Comparison of ENCODE assay signal across 9 cellular contexts in the genomic region with DNA sequence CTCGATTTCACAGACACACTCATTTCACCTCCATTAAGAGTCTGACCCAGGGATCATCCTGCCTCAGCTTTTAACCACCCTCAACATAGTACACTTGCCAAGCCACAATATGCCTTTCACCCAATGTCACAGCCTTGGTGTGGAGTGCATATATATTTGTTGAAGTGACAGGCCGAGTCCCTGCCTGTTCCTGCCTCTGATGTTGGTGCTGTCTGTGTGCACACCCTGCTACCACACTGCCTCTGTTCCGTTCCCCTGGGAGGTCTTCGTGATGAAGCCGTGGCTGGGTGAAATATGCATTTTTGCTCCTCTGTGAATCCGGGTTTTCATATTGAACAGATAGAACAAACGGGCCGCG.
DNase-seq lines count a peak whose midpoint lies in the region; ATAC-seq and TF ChIP-seq lines count a peak whose summit lies in the region.
"Had no signal": no experiment of that assay in that cellular context is flagged by ENCODE, and none has a peak within 500 bp of the region (broad histone marks: within the 10 kb centered on the region; RNA-seq: fewer than 3 reads in every experiment).

No MANE protein-coding gene starts in this region.

- no peaks in the 10 kb centered on the region for H3K27me3 Mint-ChIP-seq in naive thymus-derived CD8-positive, alpha-beta T cell
- no peaks in the 10 kb centered on the region for H3K27me3 Mint-ChIP-seq in activated T-cell treated with anti-CD3 and anti-CD28 coated beads, Interleukin-2, amount 50 U/mL, for 4 hours (ENCODE audit: low read depth)

- peaks cover 0 to 5% (median 0%) of the 10 kb centered on the region in 9 donors for H3K36me3 ChIP-seq in heart left ventricle
- no peaks in the 10 kb centered on the region for H3K36me3 ChIP-seq in SJCRH30
- no peaks in the 10 kb centered on the region for H3K36me3 ChIP-seq in uterus

- intact Hi-C loops in heart left ventricle (cut with DNase I) (loop anchor here in 3 of 10 donors (5.0 kb wide), 2 partner anchors 85 to 90 kb away; a partner anchor contains a TSS), cardiac septum (cut with DNase I) (loop anchor here (2.0 to 5.0 kb wide), 2 partner anchors 15 to 90 kb away; a partner anchor contains a TSS), uterus (cut with DNase I; ENCODE audit: low total_unique reads) (no loop called here)

- peaks cover 23 to 54% (median 44%) of the 10 kb centered on the region in 4 donors for H3K4me1 Mint-ChIP-seq in naive thymus-derived CD8-positive, alpha-beta T cell
- H3K4me1 Mint-ChIP-seq in activated T-cell treated with anti-CD3 and anti-CD28 coated beads, Interleukin-2, amount 50 U/mL, for 4 hours (ENCODE audit: low read depth): peaks cover 16% of the 10 kb centered on the region

- no peak for TF ChIP-seq POLR2A in heart left ventricle (IDR thresholded peaks at IDR 0.05)
- TF ChIP-seq POLR2A in uterus (IDR thresholded peaks at IDR 0.05): no peak

- in situ Hi-C loops in KBM-7 (cut with MboI; ENCODE audit: low pct_unique_long_range_greater_than_20kb, low sequenced_read_pairs): no loop called here

- ATAC-seq in heart left ventricle: no peak
- no peak for ATAC-seq in naive thymus-derived CD8-positive, alpha-beta T cell
- no peak for ATAC-seq in activated T-cell treated with anti-CD3 and anti-CD28 coated beads, Interleukin-2, amount 50 U/mL, for 4 hours
- ATAC-seq in HG02970 (IDR thresholded peaks at IDR 0.05; ENCODE audit: low FRiP score, unreplicated experiment): no peak

- H3K27me3 ChIP-seq in heart left ventricle (no peaks in the 10 kb centered on the region), SJCRH30 (no peaks in the 10 kb centered on the region), uterus (no peaks in the 10 kb centered on the region)

- no peak for TF ChIP-seq CTCF in heart left ventricle (IDR thresholded peaks at IDR 0.05)
- no peak for TF ChIP-seq CTCF in uterus (IDR thresholded peaks at IDR 0.05)

- peaks cover 0 to 43% (median 0%) of the 10 kb centered on the region in 3 donors for H3K36me3 Mint-ChIP-seq in naive thymus-derived CD8-positive, alpha-beta T cell
- peaks cover 8% of the 10 kb centered on the region for H3K36me3 Mint-ChIP-seq in activated T-cell treated with anti-CD3 and anti-CD28 coated beads, Interleukin-2, amount 50 U/mL, for 4 hours (ENCODE audit: insufficient read depth)

- DNase-seq in heart left ventricle: no peak
- no peak for DNase-seq in cardiac septum (ENCODE audit: low spot score)
- DNase-seq in SJCRH30: no peak
- no peak for DNase-seq in naive thymus-derived CD8-positive, alpha-beta T cell
- no peak for DNase-seq in uterus
- DNase-seq in activated T-cell treated with anti-CD3 and anti-CD28 coated beads, Interleukin-2, amount 50 U/mL, for 4 hours: no peak
- no peak for DNase-seq in KBM-7
- DNase-seq: SIG-M5 had no signal

- H3K4me1 ChIP-seq in heart left ventricle (peaks cover 22 to 78% (median 58%) of the 10 kb centered on the region in 12 donors), SJCRH30 (peaks cover 11% of the 10 kb centered on the region), uterus (peaks cover 16 to 22% of the 10 kb centered on the region in 2 donors)

- no peaks in the 10 kb centered on the region for H3K9me3 ChIP-seq in heart left ventricle
- no peaks in the 10 kb centered on the region for H3K9me3 ChIP-seq in SJCRH30 (replicated peaks)
- H3K9me3 ChIP-seq in uterus: no peaks in the 10 kb centered on the region

- peak overlapping the region; percentile 59 to 89 (median 81) for H3K27ac ChIP-seq in heart left ventricle
- H3K27ac ChIP-seq in SJCRH30: no peak overlapping the region
- peak overlapping the region; percentile 78 to 91 for H3K27ac ChIP-seq in uterus

- H3K27ac Mint-ChIP-seq in naive thymus-derived CD8-positive, alpha-beta T cell: peak overlapping the region in 9 of 10 donors; percentile 53 to 92 (median 73)

- no peak overlapping the region for H3K4me3 Mint-ChIP-seq in naive thymus-derived CD8-positive, alpha-beta T cell
- no peak overlapping the region for H3K4me3 Mint-ChIP-seq in activated T-cell treated with anti-CD3 and anti-CD28 coated beads, Interleukin-2, amount 50 U/mL, for 4 hours

- POLR2A ChIA-PET in naive thymus-derived CD8-positive, alpha-beta T cell (lab: Charles Lee): no interaction called here

- H3K4me3 ChIP-seq in heart left ventricle (peak overlapping the region in 7 of 12 donors; percentile 8 to 37 (median 23)), SJCRH30 (peak overlapping the region; percentile 8), uterus (no peak overlapping the region)

- no peaks in the 10 kb centered on the region for H3K9me3 Mint-ChIP-seq in naive thymus-derived CD8-positive, alpha-beta T cell
- H3K9me3 Mint-ChIP-seq in activated T-cell treated with anti-CD3 and anti-CD28 coated beads, Interleukin-2, amount 50 U/mL, for 4 hours: no peaks in the 10 kb centered on the region

- WGBS in heart left ventricle, 4 donors: 40 to 60% (median 44%) methylated on average over 8 to 9 of the region's 9 CpGs

Comparison
In these comparisons a context has a peak if more than half of its experiments do, and no peak if none do; other contexts are left out.
1. H3K4me3 ChIP-seq: peak in heart left ventricle (7 of 12) and SJCRH30 (single experiment); none in uterus (0 of 2).